Comparison of ENCODE assay signal across 1 cellular context in genomic region chr19:33392341-33393285, GRCh38.
TF ChIP-seq lines count a peak whose summit lies in the region.

No MANE protein-coding gene starts in this region.

TF ChIP-seq in H1, 55 proteins besides CTCF, POLR2A, EP300 and RAD21:
- TF ChIP-seq RNF2 (IDR thresholded peaks at IDR 0.05; ENCODE audit: borderline replicate concordance, low read depth, low read length, missing control alignments, poor library complexity, severe bottlenecking) = no peak
